ENCODE assay signal across 9 cellular contexts in genomic region chr17:10172241-10172741, GRCh38. TPM values are rescaled to one million over a fixed set of nuclear protein-coding genes. Genes with fewer than 3 reads are reported as not detected.
DNase-seq lines count a peak whose midpoint lies in the region; ATAC-seq and TF ChIP-seq lines count a peak whose summit lies in the region.
"Had no signal": no experiment of that assay in that cellular context is flagged by ENCODE, and none has a peak within 500 bp of the region (broad histone marks: within the 10 kb centered on the region; RNA-seq: fewer than 3 reads in every experiment).

No MANE protein-coding gene starts in this region.

- no peak overlapping the region for H3K4me3 Mint-ChIP-seq in WTC11
- H3K4me3 Mint-ChIP-seq in nephron progenitor cell = peak overlapping the region; percentile 31

- DNase-seq in ELR (ENCODE audit: low read depth) (peak; percentile 50), WTC11 (ENCODE audit: low spot score) (no peak), nephron progenitor cell (peak; percentile 51), DMS53 (lab: John Stamatoyannopoulos, UW) (no peak), DMS79 (lab: John Stamatoyannopoulos, UW) (no peak)
- DNase-seq: NCI-H2081 treated with DMSO at 0.1 percent for 48 hours had no signal

- CTCF ChIA-PET in WTC11 (lab: Charles Lee) = interaction anchor here (1.3 kb wide), 1 partner anchor 10 kb away, joined by 3 read pairs; no protein-coding TSS in a partner anchor

- peak; percentile 69 for ATAC-seq in HG03108 (IDR thresholded peaks at IDR 0.05; ENCODE audit: unreplicated experiment)
- peak; percentile 53; the same call in 1 of the 2 replicates for ATAC-seq in WTC11
- ATAC-seq in HG03571 (IDR thresholded peaks at IDR 0.05; ENCODE audit: unreplicated experiment) = no peak
- no peak for ATAC-seq in GM21367 (IDR thresholded peaks at IDR 0.05; ENCODE audit: unreplicated experiment)

- H3K36me3 Mint-ChIP-seq in WTC11 (peaks cover 4% of the 10 kb centered on the region; the same call in 1 of the 2 replicates), nephron progenitor cell (ENCODE audit: low read depth) (no peaks in the 10 kb centered on the region)

- 0 out of 2 replicates have a peak overlapping the region, but pooled peaks have one; percentile 41 for H3K27ac Mint-ChIP-seq in WTC11
- H3K27ac Mint-ChIP-seq in nephron progenitor cell = no peak overlapping the region

- H3K9me3 Mint-ChIP-seq in WTC11 (peaks cover 11% of the 10 kb centered on the region), nephron progenitor cell (peaks cover 9% of the 10 kb centered on the region)

- POLR2A ChIA-PET in WTC11 (lab: Charles Lee) = no interaction called here

- no peak for TF ChIP-seq CTCF in WTC11 (IDR thresholded peaks at IDR 0.05)
- no peak for TF ChIP-seq CTCF in nephron progenitor cell (IDR thresholded peaks at IDR 0.05)

- H3K27me3 Mint-ChIP-seq in WTC11 (ENCODE audit: low read depth) (no peaks in the 10 kb centered on the region), nephron progenitor cell (ENCODE audit: low read depth, poor library complexity) (peaks cover 6% of the 10 kb centered on the region)

- H3K4me1 Mint-ChIP-seq in WTC11 (peaks cover 26% of the 10 kb centered on the region), nephron progenitor cell (peaks cover 35% of the 10 kb centered on the region)

TF ChIP-seq in WTC11, 78 proteins besides CTCF, POLR2A, EP300 and RAD21:
- TF ChIP-seq ZNF396 (CRISPR knock-in tag; IDR thresholded peaks at IDR 0.05; ENCODE audit: borderline replicate concordance) = no peak
- TF ChIP-seq, protein P1, sequence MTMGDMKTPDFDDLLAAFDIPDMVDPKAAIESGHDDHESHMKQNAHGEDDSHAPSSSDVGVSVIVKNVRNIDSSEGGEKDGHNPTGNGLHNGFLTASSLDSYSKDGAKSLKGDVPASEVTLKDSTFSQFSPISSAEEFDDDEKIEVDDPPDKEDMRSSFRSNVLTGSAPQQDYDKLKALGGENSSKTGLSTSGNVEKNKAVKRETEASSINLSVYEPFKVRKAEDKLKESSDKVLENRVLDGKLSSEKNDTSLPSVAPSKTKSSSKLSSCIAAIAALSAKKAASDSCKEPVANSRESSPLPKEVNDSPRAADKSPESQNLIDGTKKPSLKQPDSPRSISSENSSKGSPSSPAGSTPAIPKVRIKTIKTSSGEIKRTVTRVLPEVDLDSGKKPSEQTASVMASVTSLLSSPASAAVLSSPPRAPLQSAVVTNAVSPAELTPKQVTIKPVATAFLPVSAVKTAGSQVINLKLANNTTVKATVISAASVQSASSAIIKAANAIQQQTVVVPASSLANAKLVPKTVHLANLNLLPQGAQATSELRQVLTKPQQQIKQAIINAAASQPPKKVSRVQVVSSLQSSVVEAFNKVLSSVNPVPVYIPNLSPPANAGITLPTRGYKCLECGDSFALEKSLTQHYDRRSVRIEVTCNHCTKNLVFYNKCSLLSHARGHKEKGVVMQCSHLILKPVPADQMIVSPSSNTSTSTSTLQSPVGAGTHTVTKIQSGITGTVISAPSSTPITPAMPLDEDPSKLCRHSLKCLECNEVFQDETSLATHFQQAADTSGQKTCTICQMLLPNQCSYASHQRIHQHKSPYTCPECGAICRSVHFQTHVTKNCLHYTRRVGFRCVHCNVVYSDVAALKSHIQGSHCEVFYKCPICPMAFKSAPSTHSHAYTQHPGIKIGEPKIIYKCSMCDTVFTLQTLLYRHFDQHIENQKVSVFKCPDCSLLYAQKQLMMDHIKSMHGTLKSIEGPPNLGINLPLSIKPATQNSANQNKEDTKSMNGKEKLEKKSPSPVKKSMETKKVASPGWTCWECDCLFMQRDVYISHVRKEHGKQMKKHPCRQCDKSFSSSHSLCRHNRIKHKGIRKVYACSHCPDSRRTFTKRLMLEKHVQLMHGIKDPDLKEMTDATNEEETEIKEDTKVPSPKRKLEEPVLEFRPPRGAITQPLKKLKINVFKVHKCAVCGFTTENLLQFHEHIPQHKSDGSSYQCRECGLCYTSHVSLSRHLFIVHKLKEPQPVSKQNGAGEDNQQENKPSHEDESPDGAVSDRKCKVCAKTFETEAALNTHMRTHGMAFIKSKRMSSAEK (CRISPR knock-in tag; IDR thresholded peaks at IDR 0.05; ENCODE audit: borderline replicate concordance) = no peak
- TF ChIP-seq ETV6 (CRISPR knock-in tag; IDR thresholded peaks at IDR 0.05) = no peak
- no peak for TF ChIP-seq NR3C1 (CRISPR knock-in tag; conservative IDR thresholded peaks at IDR 0.05; ENCODE audit: low read depth)
- TF ChIP-seq, protein P2, sequence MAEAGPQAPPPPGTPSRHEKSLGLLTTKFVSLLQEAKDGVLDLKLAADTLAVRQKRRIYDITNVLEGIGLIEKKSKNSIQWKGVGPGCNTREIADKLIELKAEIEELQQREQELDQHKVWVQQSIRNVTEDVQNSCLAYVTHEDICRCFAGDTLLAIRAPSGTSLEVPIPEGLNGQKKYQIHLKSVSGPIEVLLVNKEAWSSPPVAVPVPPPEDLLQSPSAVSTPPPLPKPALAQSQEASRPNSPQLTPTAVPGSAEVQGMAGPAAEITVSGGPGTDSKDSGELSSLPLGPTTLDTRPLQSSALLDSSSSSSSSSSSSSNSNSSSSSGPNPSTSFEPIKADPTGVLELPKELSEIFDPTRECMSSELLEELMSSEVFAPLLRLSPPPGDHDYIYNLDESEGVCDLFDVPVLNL (CRISPR knock-in tag; IDR thresholded peaks at IDR 0.05; ENCODE audit: borderline replicate concordance, low read depth) = no peak
- no peak for TF ChIP-seq HMGXB4 (CRISPR knock-in tag; IDR thresholded peaks at IDR 0.05)
- TF ChIP-seq TEAD4 (CRISPR knock-in tag; IDR thresholded peaks at IDR 0.05) = no peak
- no peak for TF ChIP-seq MYBL2 (CRISPR knock-in tag; IDR thresholded peaks at IDR 0.05)
- TF ChIP-seq, protein P3, sequence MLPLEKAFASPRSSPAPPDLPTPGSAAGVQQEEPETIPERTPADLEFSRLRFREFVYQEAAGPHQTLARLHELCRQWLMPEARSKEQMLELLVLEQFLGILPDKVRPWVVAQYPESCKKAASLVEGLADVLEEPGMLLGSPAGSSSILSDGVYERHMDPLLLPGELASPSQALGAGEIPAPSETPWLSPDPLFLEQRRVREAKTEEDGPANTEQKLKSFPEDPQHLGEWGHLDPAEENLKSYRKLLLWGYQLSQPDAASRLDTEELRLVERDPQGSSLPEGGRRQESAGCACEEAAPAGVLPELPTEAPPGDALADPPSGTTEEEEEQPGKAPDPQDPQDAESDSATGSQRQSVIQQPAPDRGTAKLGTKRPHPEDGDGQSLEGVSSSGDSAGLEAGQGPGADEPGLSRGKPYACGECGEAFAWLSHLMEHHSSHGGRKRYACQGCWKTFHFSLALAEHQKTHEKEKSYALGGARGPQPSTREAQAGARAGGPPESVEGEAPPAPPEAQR (CRISPR knock-in tag; IDR thresholded peaks at IDR 0.05) = no peak

RNA-seq across cellular contexts. Expression of gene GAS7, which starts 26.1 kb away (rescaled TPM):
- 12.3 to 13.9 TPM (median 13.4 TPM) in 3 replicates for total RNA-seq in WTC11 (2021)

Comparison
In these comparisons a context has a peak if more than half of its experiments do, and no peak if none do; other contexts are left out.
1. DNase-seq: peak in ELR (single experiment) and nephron progenitor cell (single experiment); none in WTC11 (single experiment), DMS53 (single experiment) and DMS79 (single experiment).
2. ATAC-seq: peak in HG03108 (single experiment) and WTC11 (single experiment); none in HG03571 (single experiment) and GM21367 (single experiment).